Comparison of ENCODE assay signal across 11 cellular contexts in the genomic region with DNA sequence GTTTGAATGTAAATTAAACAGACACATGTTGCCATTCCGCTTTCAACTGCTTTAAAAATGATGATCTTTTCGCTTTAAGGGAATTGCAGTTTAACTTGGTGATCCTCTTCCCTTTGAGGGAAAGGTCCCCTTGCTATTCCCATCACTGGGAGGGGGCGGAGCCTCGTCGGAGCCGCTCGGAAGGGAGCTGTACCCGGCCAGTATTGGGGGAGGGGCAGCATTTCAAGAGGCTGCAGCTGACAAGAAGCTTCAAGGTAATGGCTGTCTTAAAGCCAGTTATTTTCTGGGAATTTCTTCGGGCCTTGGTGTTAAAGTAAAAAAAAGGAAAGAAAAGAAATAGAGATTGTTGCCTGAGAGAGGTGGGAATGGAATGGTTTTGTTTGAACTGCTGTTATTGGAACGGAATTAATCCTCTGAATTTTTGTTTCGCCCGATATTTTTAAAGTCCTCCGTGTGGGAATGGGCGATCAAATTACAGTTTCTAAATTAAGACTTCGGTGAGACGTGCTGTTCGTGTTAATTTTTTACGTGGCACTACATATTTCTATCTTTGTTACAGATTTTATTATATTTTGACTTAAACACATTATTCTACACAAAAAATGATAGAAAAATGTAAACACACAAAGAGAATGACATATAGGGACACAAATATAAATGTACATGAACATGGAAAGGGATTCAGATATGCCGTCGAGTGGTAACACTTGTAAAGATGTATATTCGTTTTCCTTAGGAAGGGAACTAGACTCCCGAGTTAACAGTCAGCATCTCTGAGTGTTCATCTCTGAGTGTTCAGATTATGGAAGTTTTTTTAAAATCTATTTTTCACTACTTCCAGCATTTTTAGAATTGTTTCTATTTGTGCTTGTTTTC. TPM values are rescaled to one million over a fixed set of nuclear protein-coding genes. Genes with fewer than 3 reads are reported as not detected.
DNase-seq lines count a peak whose midpoint lies in the region; ATAC-seq and TF ChIP-seq lines count a peak whose summit lies in the region.
"Had no signal": no experiment of that assay in that cellular context is flagged by ENCODE, and none has a peak within 500 bp of the region (broad histone marks: within the 10 kb centered on the region; RNA-seq: fewer than 3 reads in every experiment).

No MANE protein-coding gene starts in this region.

- no peak for TF ChIP-seq POLR2A in lower leg skin (IDR thresholded peaks at IDR 0.05)

- H3K4me3 Mint-ChIP-seq in neural progenitor cell: peak overlapping the region; percentile 87
- H3K4me3 Mint-ChIP-seq: CD14-positive monocyte had no signal

- H3K36me3 ChIP-seq in BE2C (no peaks in the 10 kb centered on the region), SJCRH30 (no peaks in the 10 kb centered on the region), neural progenitor cell (no peaks in the 10 kb centered on the region)

- no peaks in the 10 kb centered on the region for H3K4me1 ChIP-seq in BE2C
- H3K4me1 ChIP-seq in SJCRH30: no peaks in the 10 kb centered on the region
- H3K4me1 ChIP-seq in neural progenitor cell: peaks cover 5% of the 10 kb centered on the region

- H3K9me3 Mint-ChIP-seq in neural progenitor cell: peaks cover 5% of the 10 kb centered on the region

- H3F3A ChIP-seq in neural progenitor cell (ENCODE audit: low read depth): no peaks in the 10 kb centered on the region

- H3K4me1 Mint-ChIP-seq in neural progenitor cell: peaks cover 13% of the 10 kb centered on the region
- H3K4me1 Mint-ChIP-seq: CD14-positive monocyte had no signal

- peak overlapping the region; percentile 86 for H2AFZ ChIP-seq in neural progenitor cell (replicated peaks)

- ATAC-seq in HG03520 (IDR thresholded peaks at IDR 0.05; ENCODE audit: unreplicated experiment): no peak

- H3K79me2 ChIP-seq in neural progenitor cell (ENCODE audit: low read depth): no peaks in the 10 kb centered on the region

- H3K4me3 ChIP-seq in BE2C (ENCODE audit: low read depth, low read length) (no peak overlapping the region), SJCRH30 (peak overlapping the region; percentile 71), neural progenitor cell (peak overlapping the region; percentile 47), lower leg skin (ENCODE audit: low read depth, poor library complexity, severe bottlenecking) (no peak overlapping the region)

- H3K27ac ChIP-seq in SJCRH30 (peak overlapping the region; percentile 91), neural progenitor cell (no peak overlapping the region)

- H3K27me3 ChIP-seq in BE2C (no peaks in the 10 kb centered on the region), SJCRH30 (no peaks in the 10 kb centered on the region), neural progenitor cell (no peaks in the 10 kb centered on the region)

- peaks cover 3% of the 10 kb centered on the region for H3K36me3 Mint-ChIP-seq in neural progenitor cell
- H3K36me3 Mint-ChIP-seq: CD14-positive monocyte had no signal

- H3K27ac Mint-ChIP-seq in neural progenitor cell: peak overlapping the region; percentile 87
- H3K27ac Mint-ChIP-seq: CD14-positive monocyte had no signal

- H3K27me3 Mint-ChIP-seq in neural progenitor cell (ENCODE audit: insufficient read depth, low read depth): no peaks in the 10 kb centered on the region

- H3K4me2 ChIP-seq in neural progenitor cell: peak overlapping the region; percentile 74

- peak; percentile 18 for DNase-seq in BE2C
- DNase-seq in SJCRH30: peak; percentile 89 to 90
- DNase-seq in head of caudate nucleus: peak; percentile 20 to 84 (median 60)
- peak; percentile 83 for DNase-seq in neural progenitor cell (ENCODE audit: low spot score)
- no peak for DNase-seq in activated CD8-positive, alpha-beta memory T cell treated with anti-CD3 and anti-CD28 coated beads, Interleukin-2, amount 50 U/mL, for 48 hours
- DNase-seq in GOT3 (lab: John Stamatoyannopoulos, UW): no peak
- DNase-seq in lower leg skin (ENCODE audit: low spot score in 2 of 2): no peak
- DNase-seq: activated CD4-positive, alpha-beta T cell treated with anti-CD3 and anti-CD28 coated beads, Interleukin-2, amount 50 U/mL, for 4 hours had no signal

- WGBS in lower leg skin, 2 donors: 9 to 31% methylated on average over 22 of the region's 22 CpGs

- TF ChIP-seq CTCF in BE2C (IDR thresholded peaks at IDR 0.05; ENCODE audit: low read depth, low read length): no peak
- no peak for TF ChIP-seq CTCF in neural progenitor cell (IDR thresholded peaks at IDR 0.05)
- TF ChIP-seq CTCF in lower leg skin (IDR thresholded peaks at IDR 0.05): no peak

- no peak overlapping the region for H3K9ac ChIP-seq in neural progenitor cell

- intact Hi-C loops in head of caudate nucleus (cut with DNase I) (no loop called here), lower leg skin (cut with DNase I; ENCODE audit: low total_unique reads) (no loop called here)

- H3K9me3 ChIP-seq in BE2C: no peaks in the 10 kb centered on the region
- no peaks in the 10 kb centered on the region for H3K9me3 ChIP-seq in SJCRH30 (replicated peaks)
- peaks cover 8% of the 10 kb centered on the region for H3K9me3 ChIP-seq in neural progenitor cell (ENCODE audit: low read depth)

- H4K20me1 ChIP-seq in neural progenitor cell (ENCODE audit: low read depth): no peaks in the 10 kb centered on the region

RNA-seq across cellular contexts. Expression of gene PWWP3B, which starts 9.2 kb away (rescaled TPM):
- not detected for polyA plus RNA-seq in BE2C (2012; ENCODE audit: insufficient read depth, insufficient read length, low read depth)
- 9.3 and 9.4 TPM in 2 replicates for total RNA-seq in SJCRH30 (2014; rRNA removed; shearing (Covaris generic))
- total RNA-seq in neural progenitor cell (ENCODE audit: low replicate concordance) (5.2 and 5.8 TPM in 2 replicates), lower leg skin (under 1 TPM in 3 of 4 donors, not detected in 1; 0.32 to 0.91 (median 0.46) TPM)
- total RNA-seq: dermis microvascular lymphatic vessel endothelial cell had no signal
- polyA plus RNA-seq: CD14-positive monocyte had no signal

Comparison
In these comparisons a context has a peak if more than half of its experiments do, and no peak if none do; other contexts are left out.
1. DNase-seq: peak in BE2C (single experiment), SJCRH30 (2 of 2), head of caudate nucleus (42 of 42) and neural progenitor cell (single experiment); none in activated CD8-positive, alpha-beta memory T cell treated with anti-CD3 and anti-CD28 coated beads, Interleukin-2, amount 50 U/mL, for 48 hours (single experiment), GOT3 (single experiment) and lower leg skin (0 of 2).
2. H3K4me3 ChIP-seq: peak in SJCRH30 (single experiment) and neural progenitor cell (single experiment); none in BE2C (single experiment) and lower leg skin (single experiment).